Comparison of ENCODE assay signal across 12 cellular contexts in the genomic region with DNA sequence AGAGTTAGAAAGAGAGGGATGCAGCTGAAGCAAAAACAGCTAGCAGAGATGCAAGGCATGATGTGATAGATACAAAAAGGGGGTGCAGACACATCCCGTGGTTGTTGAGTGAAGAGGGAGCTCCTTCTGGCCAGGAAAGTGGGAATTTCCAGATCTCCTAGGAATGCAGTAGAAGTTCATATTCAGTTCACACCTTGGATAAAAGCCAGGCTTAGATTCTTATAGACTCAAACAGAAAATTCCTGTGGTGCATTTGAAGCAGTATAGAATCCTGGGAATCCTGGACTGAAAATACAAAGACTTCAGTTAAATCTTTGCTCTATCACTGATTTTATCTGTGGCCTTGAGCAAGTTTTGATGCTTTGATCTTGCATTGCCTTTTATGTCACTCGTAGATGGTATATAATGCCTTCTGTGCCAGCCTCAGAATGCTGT. TPM values are rescaled to one million over a fixed set of nuclear protein-coding genes. Genes with fewer than 3 reads are reported as not detected.
DNase-seq lines count a peak whose midpoint lies in the region; ATAC-seq, FAIRE-seq and TF ChIP-seq lines count a peak whose summit lies in the region.
"Had no signal": no experiment of that assay in that cellular context is flagged by ENCODE, and none has a peak within 500 bp of the region (broad histone marks: within the 10 kb centered on the region; RNA-seq: fewer than 3 reads in every experiment).

No MANE protein-coding gene starts in this region.

- no peaks in the 10 kb centered on the region for H3K9me2 ChIP-seq in PC-3 (replicated peaks; ENCODE audit: low read length)

- POLR2A ChIA-PET in PC-3 (lab: Charles Lee; ENCODE audit: unreplicated experiment) = interaction anchor here (0.6 kb wide), 1 partner anchor 33 kb away, joined by 4 read pairs; no protein-coding TSS in a partner anchor
- POLR2A ChIA-PET in endothelial cell of umbilical vein (lab: Charles Lee) = no interaction called here

- H3K4me1 ChIP-seq in PC-3 (ENCODE audit: insufficient read depth, low read length) = peaks cover 33% of the 10 kb centered on the region
- H3K4me1 ChIP-seq in endothelial cell of umbilical vein (ENCODE audit: control insufficient read depth, extremely low read depth, insufficient read depth, low read length) = no peaks in the 10 kb centered on the region
- H3K4me1 ChIP-seq in neuronal stem cell (ENCODE audit: control insufficient read depth in 2 of 2, insufficient read depth in 1 of 2, low read depth in 1 of 2, low read length in 2 of 2) = no peaks in the 10 kb centered on the region

- H4K8ac ChIP-seq in neuronal stem cell (ENCODE audit: low read depth, low read length) = no peak overlapping the region

- H4K20me1 ChIP-seq in PC-3 (ENCODE audit: low read length) (no peaks in the 10 kb centered on the region), endothelial cell of umbilical vein (replicated peaks; ENCODE audit: control insufficient read depth, extremely low read depth, insufficient read depth, low read length) (no peaks in the 10 kb centered on the region)

- peak; percentile 19; the same call in 1 of the 2 replicates for ATAC-seq in PC-3
- ATAC-seq in HG02798 (IDR thresholded peaks at IDR 0.05; ENCODE audit: poor library complexity, unreplicated experiment) = no peak
- ATAC-seq: effector memory CD8-positive, alpha-beta T cell; naive thymus-derived CD8-positive, alpha-beta T cell had no signal

- H3K4me3 ChIP-seq in PC-3 (ENCODE audit: low read length) (no peak overlapping the region), endothelial cell of umbilical vein (replicated peaks in 1 of 3; ENCODE audit: insufficient read depth in 1 of 3, low read depth in 1 of 3, low read length in 3 of 3) (no peak overlapping the region), neuronal stem cell (ENCODE audit: low read length in 2 of 2) (no peak overlapping the region)

- no peaks in the 10 kb centered on the region for H3K27me3 ChIP-seq in PC-3 (ENCODE audit: low read length)
- no peaks in the 10 kb centered on the region for H3K27me3 ChIP-seq in endothelial cell of umbilical vein (ENCODE audit: control insufficient read depth in 2 of 2, insufficient read depth in 2 of 2, low read length in 2 of 2)
- no peaks in the 10 kb centered on the region for H3K27me3 ChIP-seq in neuronal stem cell (ENCODE audit: control insufficient read depth in 3 of 3, insufficient read depth in 3 of 3, low read depth in 1 of 3, low read length in 3 of 3)

- peaks cover 46% of the 10 kb centered on the region; the same call in 1 of the 2 replicates for H3K36me3 ChIP-seq in PC-3 (ENCODE audit: low read depth, low read length)
- peaks cover 2 to 5% of the 10 kb centered on the region in 2 experiments for H3K36me3 ChIP-seq in endothelial cell of umbilical vein (ENCODE audit: control insufficient read depth in 2 of 2, extremely low read depth in 1 of 2, insufficient read depth in 2 of 2, low read length in 2 of 2)
- H3K36me3 ChIP-seq in neuronal stem cell (replicated peaks in 1 of 2; ENCODE audit: control insufficient read depth in 2 of 2, insufficient read depth in 2 of 2, low read length in 2 of 2) = peaks cover 10 to 91% of the 10 kb centered on the region in 2 donors

- H2AK5ac ChIP-seq in neuronal stem cell (ENCODE audit: low read depth, low read length) = no peak overlapping the region

- H3K9me1 ChIP-seq in endothelial cell of umbilical vein (replicated peaks; ENCODE audit: control insufficient read depth, extremely low read depth, insufficient read depth, low read length) = no peaks in the 10 kb centered on the region

- H2BK12ac ChIP-seq in neuronal stem cell (ENCODE audit: low read length) = no peak overlapping the region

- no peaks in the 10 kb centered on the region for H3K79me1 ChIP-seq in neuronal stem cell (ENCODE audit: low read depth, low read length)

- no peak overlapping the region for H3K4ac ChIP-seq in neuronal stem cell (ENCODE audit: low read length)

- no peak overlapping the region for H2BK120ac ChIP-seq in neuronal stem cell (ENCODE audit: low read depth, low read length)

- peak; percentile 49 for FAIRE-seq in endothelial cell of umbilical vein (lab: Jason Lieb, UNC)

- H3K79me2 ChIP-seq in PC-3 (ENCODE audit: low read length) = no peaks in the 10 kb centered on the region
- no peaks in the 10 kb centered on the region for H3K79me2 ChIP-seq in endothelial cell of umbilical vein (ENCODE audit: control insufficient read depth, insufficient read depth, low read length)

- no CpG with 5 or more reads among the region's 2 CpGs for WGBS in neuronal stem cell (ENCODE audit: extremely low coverage in 2 of 2, insufficient read length in 2 of 2, insufficient replicate concordance in 1 of 2), 2 donors

- H3K23ac ChIP-seq in neuronal stem cell (ENCODE audit: low read depth, low read length, poor library complexity) = no peak overlapping the region

- DNase-seq in GM03348 (ENCODE audit: low spot score) (peak; percentile 58), PC-3 (peak; percentile 76), endothelial cell of umbilical vein (ENCODE audit: low read depth, low spot score) (peak; percentile 49), non-pigmented ciliary epithelial cell (ENCODE audit: low read depth) (peak; percentile 83), SHP77 (lab: John Stamatoyannopoulos, UW) (no peak), NCI-H2107 treated with DMSO at 0.1 percent for 48 hours (lab: John Stamatoyannopoulos, UW; ENCODE audit: unreplicated experiment) (no peak), neuronal stem cell (ENCODE audit: low spot score) (no peak)
- DNase-seq: activated CD4-positive, alpha-beta T cell treated with anti-CD3 and anti-CD28 coated beads, Interleukin-2, amount 50 U/mL, for 1 hour; effector memory CD8-positive, alpha-beta T cell; naive thymus-derived CD8-positive, alpha-beta T cell; NCI-H1105 treated with DMSO at 0.1 percent for 48 hours had no signal

- TF ChIP-seq CTCF in PC-3 (conservative IDR thresholded peaks at IDR 0.05; ENCODE audit: low read depth, low read length) (no peak), endothelial cell of umbilical vein (IDR thresholded peaks at IDR 0.05; ENCODE audit: extremely low read depth in 1 of 2, insufficient read depth in 1 of 2, low read depth in 1 of 2, low read length in 2 of 2) (no peak)

- BruUV-seq in PC-3 (replicated peaks; lab: Mats Ljungman, UMichigan) (no TSS peak), endothelial cell of umbilical vein (replicated peaks; lab: Mats Ljungman, UMichigan) (no TSS peak)

- H3K9ac ChIP-seq in PC-3 (ENCODE audit: low read length) (no peak overlapping the region), endothelial cell of umbilical vein (replicated peaks; ENCODE audit: extremely low read depth, insufficient read depth, low read length) (no peak overlapping the region), neuronal stem cell (ENCODE audit: low read depth, low read length, poor library complexity) (no peak overlapping the region)

- no peak overlapping the region for H2BK15ac ChIP-seq in neuronal stem cell (ENCODE audit: low read length)

- intact Hi-C loops in PC-3 (cut with micrococcal nuclease) (loop anchor here (2.0 kb wide), 1 partner anchor 33 kb away; no protein-coding TSS in a partner anchor), endothelial cell of umbilical vein (cut with micrococcal nuclease) (no loop called here)

- H2BK5ac ChIP-seq in neuronal stem cell (ENCODE audit: low read length) = no peak overlapping the region

- dilution Hi-C loops in endothelial cell of umbilical vein (cut with MboI; ENCODE audit: extremely low pct_ligation_motif_present, low sequenced_read_pairs) = no loop called here

- CTCF ChIA-PET in PC-3 (lab: Charles Lee) = no interaction called here
- CTCF ChIA-PET in endothelial cell of umbilical vein (lab: Charles Lee) = no interaction called here

- no peak overlapping the region for H3K27ac ChIP-seq in PC-3 (ENCODE audit: low read length)
- no peak overlapping the region for H3K27ac ChIP-seq in endothelial cell of umbilical vein (ENCODE audit: insufficient read depth, low read depth, low read length)
- H3K27ac ChIP-seq in neuronal stem cell (replicated peaks; ENCODE audit: low read length) = no peak overlapping the region

- TF ChIP-seq POLR2A in endothelial cell of umbilical vein (IDR thresholded peaks at IDR 0.05; ENCODE audit: low read depth, low read length) = no peak

- H3F3A ChIP-seq in PC-3 (ENCODE audit: low read length, unreplicated experiment) = no peaks in the 10 kb centered on the region

- no peak overlapping the region for H4K91ac ChIP-seq in neuronal stem cell (ENCODE audit: low read depth, low read length, poor library complexity)

- no peaks in the 10 kb centered on the region for H3K9me3 ChIP-seq in PC-3 (ENCODE audit: low read length)
- H3K9me3 ChIP-seq in endothelial cell of umbilical vein (replicated peaks; ENCODE audit: control insufficient read depth, insufficient read depth, low read length) = no peaks in the 10 kb centered on the region
- H3K9me3 ChIP-seq in neuronal stem cell (replicated peaks in 1 of 2; ENCODE audit: control insufficient read depth in 2 of 2, insufficient read depth in 1 of 2, low read depth in 1 of 2, low read length in 2 of 2) = no peaks in the 10 kb centered on the region

- H3K18ac ChIP-seq in neuronal stem cell (ENCODE audit: low read length) = no peak overlapping the region

- H3K14ac ChIP-seq in neuronal stem cell (ENCODE audit: low read length) = no peak overlapping the region

- no peak overlapping the region for H2AFZ ChIP-seq in PC-3 (ENCODE audit: low read length)
- no peak overlapping the region for H2AFZ ChIP-seq in endothelial cell of umbilical vein (ENCODE audit: low read depth, low read length)
- no peak overlapping the region for H2AFZ ChIP-seq in neuronal stem cell (ENCODE audit: low read length)

- H3K4me2 ChIP-seq in PC-3 (ENCODE audit: low read length) (no peak overlapping the region), endothelial cell of umbilical vein (ENCODE audit: insufficient read depth, low read length) (no peak overlapping the region), neuronal stem cell (ENCODE audit: insufficient read depth, low read length, poor library complexity, severe bottlenecking) (no peak overlapping the region)

RNA-seq across cellular contexts. Expression of gene SGPL1, which starts 33.9 kb away (rescaled TPM):
- total RNA-seq in PC-3 (2014; rRNA removed) (77.6 and 101 TPM in 2 replicates), endothelial cell of umbilical vein (25.2 and 28.0 TPM in 2 replicates)
- polyA plus RNA-seq in endothelial cell of umbilical vein = 9.4 and 11.4 TPM in 2 replicates
- 8.3 and 8.9 TPM in 2 replicates for polyA plus RNA-seq in endothelial cell of umbilical vein (2011; cell fraction: cytosol; rRNA removed)
- polyA plus RNA-seq in endothelial cell of umbilical vein (2011; cell fraction: nucleus; rRNA removed) = 24.9 and 29.9 TPM in 2 replicates
- polyA plus RNA-seq in endothelial cell of umbilical vein (2012) = 13.5 and 13.9 TPM in 2 replicates
- polyA minus RNA-seq in endothelial cell of umbilical vein = 27.9 and 29.7 TPM in 2 replicates
- polyA minus RNA-seq in endothelial cell of umbilical vein (2011; cell fraction: cytosol; rRNA and poly(A)+ RNA removed) = 24.9 TPM
- polyA minus RNA-seq in endothelial cell of umbilical vein (2011; cell fraction: nucleus; rRNA and poly(A)+ RNA removed) = 30.4 and 35.0 TPM in 2 replicates
- 23.0 TPM for polyA plus RNA-seq in neuronal stem cell (2013, experiment 1 of 2)
- 23.0 TPM for polyA plus RNA-seq in neuronal stem cell (2013, experiment 2 of 2)

RNA-seq across cellular contexts. Expression of gene PCBD1, which starts 38.8 kb away (rescaled TPM):
- total RNA-seq in PC-3 (2014; rRNA removed) (277 and 283 TPM in 2 replicates), endothelial cell of umbilical vein (77.5 and 95.7 TPM in 2 replicates)
- 113 and 115 TPM in 2 replicates for polyA plus RNA-seq in endothelial cell of umbilical vein
- polyA plus RNA-seq in endothelial cell of umbilical vein (2011; cell fraction: cytosol; rRNA removed) = 128 and 145 TPM in 2 replicates
- polyA plus RNA-seq in endothelial cell of umbilical vein (2011; cell fraction: nucleus; rRNA removed) = 37.8 and 45.2 TPM in 2 replicates
- 116 and 120 TPM in 2 replicates for polyA plus RNA-seq in endothelial cell of umbilical vein (2012)
- polyA minus RNA-seq in endothelial cell of umbilical vein = 44.7 and 49.1 TPM in 2 replicates
- polyA minus RNA-seq in endothelial cell of umbilical vein (2011; cell fraction: cytosol; rRNA and poly(A)+ RNA removed) = 28.3 TPM
- polyA minus RNA-seq in endothelial cell of umbilical vein (2011; cell fraction: nucleus; rRNA and poly(A)+ RNA removed) = 9.1 and 10.9 TPM in 2 replicates
- polyA plus RNA-seq in neuronal stem cell (2013, experiment 1 of 2) = 71.7 TPM
- 72.0 TPM for polyA plus RNA-seq in neuronal stem cell (2013, experiment 2 of 2)

Comparison
In these comparisons a context has a peak if more than half of its experiments do, and no peak if none do; other contexts are left out.
1. DNase-seq: peak in GM03348 (single experiment), PC-3 (single experiment), endothelial cell of umbilical vein (single experiment) and non-pigmented ciliary epithelial cell (single experiment); none in SHP77 (0 of 2), NCI-H2107 treated with DMSO at 0.1 percent for 48 hours (single experiment) and neuronal stem cell (single experiment).